ENCODE assay signal across 8 cellular contexts in the genomic region with DNA sequence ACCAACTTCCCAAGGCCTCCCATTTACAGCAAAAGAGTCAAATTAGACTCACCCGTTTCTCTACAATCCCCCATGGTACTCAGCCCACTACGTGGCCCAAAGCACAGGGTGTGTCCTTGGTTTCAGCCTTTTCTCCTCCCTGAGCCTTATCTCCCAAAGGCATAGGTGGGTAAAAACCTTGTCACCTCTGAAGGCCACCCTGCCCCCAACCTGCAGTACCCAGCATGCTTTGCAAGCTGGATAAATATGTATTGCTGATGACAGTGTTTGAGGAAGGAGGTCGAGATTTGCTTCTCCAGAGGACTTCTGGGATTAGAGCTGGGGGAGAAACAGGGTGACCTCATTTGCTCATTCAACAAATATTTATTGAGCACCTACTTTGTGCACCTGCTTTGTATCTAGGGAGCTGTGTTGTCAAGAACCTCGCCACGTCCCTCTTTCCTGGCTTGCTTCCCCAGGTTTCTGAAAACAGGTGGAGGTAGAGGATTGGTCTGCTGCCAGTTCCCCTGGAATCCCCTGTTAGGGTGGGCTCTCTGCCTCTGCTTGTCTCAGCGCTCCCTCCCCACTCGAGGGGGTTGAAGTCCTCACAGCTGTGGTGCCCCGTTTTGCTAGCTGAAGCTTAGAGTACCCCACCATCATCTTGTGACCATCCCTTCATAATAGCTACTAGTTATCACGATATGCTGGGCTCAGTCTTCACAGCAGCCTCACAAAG. TPM values are rescaled to one million over a fixed set of nuclear protein-coding genes. Genes with fewer than 3 reads are reported as not detected.
DNase-seq lines count a peak whose midpoint lies in the region; ATAC-seq, FAIRE-seq and TF ChIP-seq lines count a peak whose summit lies in the region.

No MANE protein-coding gene starts in this region.

- TF ChIP-seq POLR2A in GM12878 (IDR thresholded peaks at IDR 0.05; ENCODE audit: low read depth, low read length) = no peak

- peak; percentile 45 for DNase-seq in HT-29 (ENCODE audit: low spot score)
- DNase-seq in GM12878 (ENCODE audit: low read depth, low spot score) = no peak
- DNase-seq in islet precursor cell = no peak
- no peak for DNase-seq in retina

- peak overlapping the region; percentile 88; the same call in 1 of the 2 replicates for H3K9ac ChIP-seq in GM12878 (ENCODE audit: control insufficient read depth, insufficient read depth, low read length)

- CTCF ChIA-PET in GM12878 (lab: Yijun Ruan, JAX) = interaction anchor here (0.7 to 5.4 kb wide), 11 partner anchors 8 to 366 kb away, joined by 3 to 59 read pairs (median 5); partner anchors contain the start of genes LASP1NB and PLXDC1

- no TSS peak for BruUV-seq in GM12878 (replicated peaks; lab: Mats Ljungman, UMichigan)

- no peak for TF ChIP-seq EP300 in GM12878 (IDR thresholded peaks at IDR 0.05; ENCODE audit: borderline replicate concordance in 1 of 2, control insufficient read depth in 1 of 2, low read depth in 2 of 2, low read length in 2 of 2)

- no peaks in the 10 kb centered on the region for H3K27me3 ChIP-seq in ACC112 (ENCODE audit: insufficient read depth, low read length)
- no peaks in the 10 kb centered on the region for H3K27me3 ChIP-seq in GM12878 (replicated peaks in 1 of 2; ENCODE audit: control insufficient read depth in 2 of 2, insufficient read depth in 2 of 2, low read length in 1 of 2)
- H3K27me3 ChIP-seq in muscle layer of duodenum (ENCODE audit: low read depth, low read length) = no peaks in the 10 kb centered on the region

- intact Hi-C loops in GM12878 (cut with micrococcal nuclease; ENCODE audit: unreplicated experiment) = loop anchor here (10.0 kb wide), 1 partner anchor 112 kb away; no protein-coding TSS in a partner anchor

- H4K20me1 ChIP-seq in GM12878 (ENCODE audit: control insufficient read depth, insufficient read depth) = peaks cover 10% of the 10 kb centered on the region; the same call in 1 of the 2 replicates

- RAD21 ChIA-PET in GM12878 (lab: Charles Lee; ENCODE audit: unreplicated experiment) = interaction anchor here (0.6 to 4.9 kb wide), 7 partner anchors 25 to 359 kb away, joined by 3 to 33 read pairs (median 5); partner anchors contain the start of gene LASP1NB

- in situ Hi-C loops in GM12878 (cut with MboI) = no loop called here

- H3K4me1 ChIP-seq in ACC112 (ENCODE audit: control insufficient read depth, insufficient read depth, low read length, unreplicated experiment) (peaks cover 57% of the 10 kb centered on the region), GM12878 (ENCODE audit: control insufficient read depth, insufficient read depth, low read length) (peaks cover 29% of the 10 kb centered on the region), muscle layer of duodenum (ENCODE audit: control insufficient read depth in 1 of 2, insufficient read depth in 2 of 2, low read length in 2 of 2) (peaks cover 43 to 64% of the 10 kb centered on the region in 2 donors)

- POLR2A ChIA-PET in GM12878 (lab: Charles Lee) = interaction anchor here (0.5 to 6.3 kb wide), 4 partner anchors 19 to 903 kb away, joined by 3 to 61 read pairs (median 4); partner anchors contain the start of gene RPL23

- H3K36me3 ChIP-seq in ACC112 (ENCODE audit: insufficient read depth, low read length) = peaks cover 6% of the 10 kb centered on the region; the same call in 1 of the 2 replicates
- H3K36me3 ChIP-seq in GM12878 (ENCODE audit: control insufficient read depth in 2 of 2, insufficient read depth in 2 of 2, low read length in 1 of 2) = peaks cover 0 to 11% of the 10 kb centered on the region in 2 experiments; a peak in 2 of 4 replicates
- peaks cover 1 to 6% of the 10 kb centered on the region in 2 donors for H3K36me3 ChIP-seq in muscle layer of duodenum (ENCODE audit: control insufficient read depth in 1 of 2, insufficient read depth in 2 of 2, low read length in 2 of 2)

- no peak for ATAC-seq in GM12878
- ATAC-seq in HG02970 (IDR thresholded peaks at IDR 0.05; ENCODE audit: low FRiP score, unreplicated experiment) = no peak
- no peak for ATAC-seq in GM21381 (IDR thresholded peaks at IDR 0.05; ENCODE audit: unreplicated experiment)

- H3K4me3 ChIP-seq in ACC112 (ENCODE audit: low read depth, low read length) (peak overlapping the region; percentile 99), GM12878 (peak overlapping the region; percentile 99; the same call in 1 of the 2 replicates), muscle layer of duodenum (ENCODE audit: low read depth in 1 of 2, low read length in 2 of 2) (peak overlapping the region; percentile 90 to 100)

- TF ChIP-seq CTCF in GM12878 (IDR thresholded peaks at IDR 0.05 in 2 of 3, conservative IDR thresholded peaks at IDR 0.05 in 1 of 3; ENCODE audit: control insufficient read depth in 2 of 3, extremely low read depth in 1 of 3, insufficient read depth in 1 of 3, low read depth in 3 of 3, low read length in 3 of 3) = no peak

- peaks cover 74% of the 10 kb centered on the region for H3K79me2 ChIP-seq in ACC112 (ENCODE audit: control insufficient read depth, insufficient read depth, low read length, unreplicated experiment)
- peaks cover 70% of the 10 kb centered on the region for H3K79me2 ChIP-seq in GM12878 (ENCODE audit: control insufficient read depth, insufficient read depth, low read length)

- TF ChIP-seq RAD21 in GM12878 (IDR thresholded peaks at IDR 0.05; ENCODE audit: insufficient read depth, low read depth, low read length) = no peak

- 0 out of 2 replicates have a peak overlapping the region, but pooled peaks have one; percentile 11 for H3K27ac ChIP-seq in ACC112 (ENCODE audit: low read depth, low read length)
- peak overlapping the region; percentile 80; the same call in 1 of the 2 replicates for H3K27ac ChIP-seq in GM12878 (ENCODE audit: control insufficient read depth, insufficient read depth)
- H3K27ac ChIP-seq in muscle layer of duodenum (ENCODE audit: low read length) = peak overlapping the region; percentile 91

- H3K9me3 ChIP-seq in GM12878 (replicated peaks; ENCODE audit: control insufficient read depth, insufficient read depth, low read length) (no peaks in the 10 kb centered on the region), muscle layer of duodenum (ENCODE audit: control insufficient read depth in 1 of 2, low read length in 2 of 2) (no peaks in the 10 kb centered on the region)

- 65% methylated on average over 9 of the region's 9 CpGs for whole genome bisulfite sequencing in GM12878 (ENCODE audit: insufficient coverage, insufficient replicate concordance, low lambda C conversion rate, missing lambda C conversion rate)

- peak overlapping the region; percentile 95 for H3K4me2 ChIP-seq in GM12878 (ENCODE audit: control insufficient read depth, insufficient read depth)

- H2AFZ ChIP-seq in ACC112 (ENCODE audit: low read length, unreplicated experiment) (no peak overlapping the region), GM12878 (ENCODE audit: control insufficient read depth, low read depth, low read length) (no peak overlapping the region)

- no peak for FAIRE-seq in GM12878 (lab: Jason Lieb, UNC)

- SMC1A ChIA-PET in GM12878 (lab: Charles Lee; ENCODE audit: uncharacterized antibody, unreplicated experiment) = interaction anchor here (0.8 to 4.7 kb wide), 12 partner anchors 9 to 281 kb away, joined by 3 to 31 read pairs (median 4); partner anchors contain the start of genes CWC25 and LASP1NB

RNA-seq across cellular contexts. Expression of gene LASP1, which starts 3.0 kb away (rescaled TPM):
- total RNA-seq in HT-29 (2014; rRNA removed; shearing (Covaris generic)) = 266 and 279 TPM in 2 replicates
- 86.9 and 95.9 TPM in 2 replicates for total RNA-seq in GM12878 (2013; cell fraction: nucleolus; rRNA removed)
- total RNA-seq in GM12878 (2014; rRNA removed) (40.9 and 42.3 TPM in 2 replicates), GM12878 (2014; rRNA removed; fragmentation: Illumina TruSeq; extraction: Trizol) (33.8 and 37.6 TPM in 2 replicates), GM12878 (2021) (105 and 114 TPM in 2 replicates)
- polyA plus RNA-seq in GM12878 (2011; ENCODE audit: low read depth) = 52.3 TPM
- polyA plus RNA-seq in GM12878 (2011; rRNA removed) (39.4 and 47.7 TPM in 2 replicates), GM12878 (2014; fragmentation: Illumina TruSeq; extraction: Trizol) (69.5 and 81.8 TPM in 2 replicates), GM12878 (2014; fragmentation: Nextera tagmentation; extraction: Ambion mirVana) (10 to 100 TPM; 21.0 to 27.0 TPM), GM12878 (2014; rRNA removed) (78.9 and 85.4 TPM in 2 replicates), GM12878 (2016; fragmentation: Nextera tagmentation; extraction: Ambion mirVana) (10 to 100 TPM; 70.8 to 74.5 TPM)
- 88.5 and 98.7 TPM in 2 replicates for polyA plus RNA-seq in GM12878 (2011; cell fraction: cytosol; rRNA removed)
- 47.3 and 65.2 TPM in 2 replicates for polyA plus RNA-seq in GM12878 (2011; cell fraction: nucleus; rRNA removed)
- 89.6 and 99.7 TPM in 2 replicates for polyA plus RNA-seq in GM12878 (2012)
- polyA minus RNA-seq in GM12878 (2011; rRNA and poly(A)+ RNA removed) = 53.3 and 89.4 TPM in 2 replicates
- polyA minus RNA-seq in GM12878 (2011; cell fraction: cytosol; rRNA and poly(A)+ RNA removed) = 35.5 and 39.2 TPM in 2 replicates
- 19.1 and 33.7 TPM in 2 replicates for polyA minus RNA-seq in GM12878 (2011; cell fraction: nucleus; rRNA and poly(A)+ RNA removed)

RNA-seq across cellular contexts. Expression of gene RPL23, which starts 19.3 kb away (rescaled TPM):
- total RNA-seq in HT-29 (2014; rRNA removed; shearing (Covaris generic)) = 2,011 and 2,221 TPM in 2 replicates
- 251 and 278 TPM in 2 replicates for total RNA-seq in GM12878 (2013; cell fraction: nucleolus; rRNA removed)
- total RNA-seq in GM12878 (2014; rRNA removed) (2,317 and 2,414 TPM in 2 replicates), GM12878 (2014; rRNA removed; fragmentation: Illumina TruSeq; extraction: Trizol) (3,231 and 3,325 TPM in 2 replicates), GM12878 (2021) (2,200 and 2,256 TPM in 2 replicates)
- polyA plus RNA-seq in GM12878 (2011; ENCODE audit: low read depth) = 15,073 TPM
- polyA plus RNA-seq in GM12878 (2011; rRNA removed) (2,867 and 3,528 TPM in 2 replicates), GM12878 (2014; fragmentation: Illumina TruSeq; extraction: Trizol) (4,821 and 5,052 TPM in 2 replicates), GM12878 (2014; fragmentation: Nextera tagmentation; extraction: Ambion mirVana) (1,000 to 10,000 TPM; 3,319 to 3,754 TPM), GM12878 (2014; rRNA removed) (3,219 and 3,296 TPM in 2 replicates), GM12878 (2016; fragmentation: Nextera tagmentation; extraction: Ambion mirVana) (1,000 to 10,000 TPM; 2,341 to 2,536 TPM)
- 1,769 and 1,817 TPM in 2 replicates for polyA plus RNA-seq in GM12878 (2011; cell fraction: cytosol; rRNA removed)
- polyA plus RNA-seq in GM12878 (2011; cell fraction: nucleus; rRNA removed) = 668 and 763 TPM in 2 replicates
- polyA plus RNA-seq in GM12878 (2012) = 4,332 and 4,612 TPM in 2 replicates
- 682 and 694 TPM in 2 replicates for polyA minus RNA-seq in GM12878 (2011; rRNA and poly(A)+ RNA removed)
- polyA minus RNA-seq in GM12878 (2011; cell fraction: cytosol; rRNA and poly(A)+ RNA removed) = 326 and 362 TPM in 2 replicates
- 94.9 and 131 TPM in 2 replicates for polyA minus RNA-seq in GM12878 (2011; cell fraction: nucleus; rRNA and poly(A)+ RNA removed)

RNA-seq across cellular contexts. Expression of gene CWC25, which starts 47.7 kb away (rescaled TPM):
- 28.7 and 33.9 TPM in 2 replicates for total RNA-seq in HT-29 (2014; rRNA removed; shearing (Covaris generic))
- total RNA-seq in GM12878 (2013; cell fraction: nucleolus; rRNA removed) = 35.9 and 43.1 TPM in 2 replicates
- total RNA-seq in GM12878 (2014; rRNA removed) (14.7 and 17.5 TPM in 2 replicates), GM12878 (2014; rRNA removed; fragmentation: Illumina TruSeq; extraction: Trizol) (18.5 and 19.9 TPM in 2 replicates), GM12878 (2021) (15.9 and 17.1 TPM in 2 replicates)
- polyA plus RNA-seq in GM12878 (2011; ENCODE audit: low read depth) = 15.8 TPM
- polyA plus RNA-seq in GM12878 (2011; rRNA removed) (29.6 and 30.7 TPM in 2 replicates), GM12878 (2014; fragmentation: Illumina TruSeq; extraction: Trizol) (29.7 and 29.9 TPM in 2 replicates), GM12878 (2014; fragmentation: Nextera tagmentation; extraction: Ambion mirVana) (10 to 100 TPM; 25.0 to 29.7 TPM), GM12878 (2014; rRNA removed) (19.9 and 28.1 TPM in 2 replicates), GM12878 (2016; fragmentation: Nextera tagmentation; extraction: Ambion mirVana) (10 to 100 TPM; 15.4 to 20.9 TPM)
- polyA plus RNA-seq in GM12878 (2011; cell fraction: cytosol; rRNA removed) = 25.2 and 26.9 TPM in 2 replicates
- polyA plus RNA-seq in GM12878 (2011; cell fraction: nucleus; rRNA removed) = 82.1 and 92.2 TPM in 2 replicates
- 20.4 and 24.4 TPM in 2 replicates for polyA plus RNA-seq in GM12878 (2012)
- 14.0 and 14.2 TPM in 2 replicates for polyA minus RNA-seq in GM12878 (2011; rRNA and poly(A)+ RNA removed)
- 3.2 and 5.6 TPM in 2 replicates for polyA minus RNA-seq in GM12878 (2011; cell fraction: cytosol; rRNA and poly(A)+ RNA removed)
- polyA minus RNA-seq in GM12878 (2011; cell fraction: nucleus; rRNA and poly(A)+ RNA removed) = 7.7 and 10.5 TPM in 2 replicates

Comparison
In these comparisons a context has a peak if more than half of its experiments do, and no peak if none do; other contexts are left out.
1. H3K27ac ChIP-seq: peak in every context shown above with its lines; median percentile 91 in muscle layer of duodenum; 80 in GM12878; 11 in ACC112.